Comparison of ENCODE assay signal across 19 cellular contexts in the genomic region with DNA sequence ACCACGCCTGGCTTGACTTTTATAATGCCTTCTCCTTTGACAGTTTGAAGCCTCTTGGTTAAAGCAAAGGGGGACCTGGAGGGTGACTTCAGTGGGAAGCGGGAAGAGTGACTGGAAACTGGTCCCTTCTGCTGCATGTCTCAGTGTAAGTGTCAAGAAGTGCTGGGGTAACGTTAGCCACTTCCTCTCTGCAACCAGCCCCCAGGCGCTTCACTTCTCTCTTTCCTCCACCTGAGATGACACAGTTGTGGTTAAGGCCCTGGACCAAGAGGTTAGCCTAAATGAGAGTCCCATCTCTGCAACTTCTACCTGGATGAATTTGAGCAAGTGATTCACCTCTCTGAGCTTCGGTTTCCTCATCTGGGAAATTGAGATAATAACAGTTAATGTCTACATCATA. TPM values are rescaled to one million over a fixed set of nuclear protein-coding genes. Genes with fewer than 3 reads are reported as not detected.
DNase-seq lines count a peak whose midpoint lies in the region; ATAC-seq and TF ChIP-seq lines count a peak whose summit lies in the region.
"Had no signal": no experiment of that assay in that cellular context is flagged by ENCODE, and none has a peak within 500 bp of the region (broad histone marks: within the 10 kb centered on the region; RNA-seq: fewer than 3 reads in every experiment).

No MANE protein-coding gene starts in this region.

- TF ChIP-seq CTCF in GM20000 (IDR thresholded peaks at IDR 0.05; ENCODE audit: extremely low read depth, missing control alignments) (no peak), OCI-LY7 (conservative IDR thresholded peaks at IDR 0.05; ENCODE audit: low read length) (no peak)

- no peak overlapping the region for H3K27ac ChIP-seq in OCI-LY7 (ENCODE audit: low read depth, low read length, poor library complexity, severe bottlenecking)
- H3K27ac ChIP-seq: adrenal gland, breast epithelium, coronary artery, WERI-Rb-1 had no signal

- intact Hi-C loops in OCI-LY7 (cut with micrococcal nuclease; ENCODE audit: unreplicated experiment), result no loop called here

- H3K27me3 Mint-ChIP-seq in stimulated activated naive CD8-positive, alpha-beta T cell treated with anti-CD3 and anti-CD28 coated beads, Interleukin-15, amount 100 ng/mL, for 72 hours, result peaks cover 16% of the 10 kb centered on the region

- no peak overlapping the region for H3K4me2 ChIP-seq in OCI-LY7 (ENCODE audit: low read length)

- H3K9me3 ChIP-seq in OCI-LY7 (ENCODE audit: low read length), result no peaks in the 10 kb centered on the region
- H3K9me3 ChIP-seq: adrenal gland, breast epithelium, Caco-2 had no signal

- no peaks in the 10 kb centered on the region for H3K9me3 Mint-ChIP-seq in stimulated activated naive CD8-positive, alpha-beta T cell treated with anti-CD3 and anti-CD28 coated beads, Interleukin-15, amount 100 ng/mL, for 72 hours
- H3K9me3 Mint-ChIP-seq: activated T-helper 1 cell treated with anti-CD3 and anti-CD28 coated beads, Interleukin-12 subunit alpha, Interleukin-12 subunit beta, Interleukin-2, Interleukin-4 antibody, amounts not matched to agents 30 ng/mL and 10 ng/mL and 1 ng/mL, durations not matched to agents 14 hours and 24 hours and 36 hours; stimulated activated naive CD8-positive, alpha-beta T cell treated with anti-CD3 and anti-CD28 coated beads, Interleukin-15, Interleukin-2, amounts not matched to agents 100 ng/mL and 50 ng/mL, for 24 hours; type B pancreatic cell had no signal

- no peaks in the 10 kb centered on the region for H3K79me2 ChIP-seq in OCI-LY7 (ENCODE audit: insufficient read depth, low read depth, low read length)

- H3K9me2 ChIP-seq in OCI-LY7 (ENCODE audit: insufficient read depth, low read length), result no peaks in the 10 kb centered on the region

- H4K20me1 ChIP-seq in OCI-LY7 (ENCODE audit: insufficient read depth, low read length), result no peaks in the 10 kb centered on the region

- no TSS peak for BruUV-seq in OCI-LY7 (replicated peaks; lab: Mats Ljungman, UMichigan)

- POLR2A ChIA-PET in OCI-LY7 (lab: Charles Lee), result no interaction called here

- H3K36me3 ChIP-seq in OCI-LY7 (ENCODE audit: insufficient read depth, low read length), result no peaks in the 10 kb centered on the region
- H3K36me3 ChIP-seq: adrenal gland, breast epithelium, WERI-Rb-1 had no signal

- CTCF ChIA-PET in OCI-LY7 (lab: Charles Lee; ENCODE audit: unreplicated experiment), result interaction anchor here (0.5 kb wide), 1 partner anchor 51 kb away, joined by 3 read pairs; a partner anchor contains a TSS

- peak; percentile 62 for ATAC-seq in stimulated activated naive CD8-positive, alpha-beta T cell treated with anti-CD3 and anti-CD28 coated beads, Interleukin-15, amount 100 ng/mL, for 72 hours
- ATAC-seq in stimulated activated naive CD8-positive, alpha-beta T cell treated with anti-CD3 and anti-CD28 coated beads, Interleukin-15, Interleukin-2, amounts not matched to agents 100 U/mL and 50 U/mL, for 24 hours, result no peak
- ATAC-seq in HG03108 (IDR thresholded peaks at IDR 0.05; ENCODE audit: unreplicated experiment), result no peak
- no peak for ATAC-seq in HG02840 (IDR thresholded peaks at IDR 0.05; ENCODE audit: low FRiP score, unreplicated experiment)

- peak overlapping the region in 1 of 2 donors; percentile 29 for H3K4me3 Mint-ChIP-seq in stimulated activated naive CD8-positive, alpha-beta T cell treated with anti-CD3 and anti-CD28 coated beads, Interleukin-15, amount 100 ng/mL, for 72 hours
- H3K4me3 Mint-ChIP-seq: activated T-helper 1 cell treated with anti-CD3 and anti-CD28 coated beads, Interleukin-12 subunit alpha, Interleukin-12 subunit beta, Interleukin-2, Interleukin-4 antibody, amounts not matched to agents 30 ng/mL and 10 ng/mL and 1 ng/mL, durations not matched to agents 14 hours and 24 hours and 36 hours; stimulated activated naive CD8-positive, alpha-beta T cell treated with anti-CD3 and anti-CD28 coated beads, Interleukin-15, Interleukin-2, amounts not matched to agents 100 ng/mL and 50 ng/mL, for 24 hours; type B pancreatic cell had no signal

- H3K4me1 ChIP-seq in OCI-LY7 (ENCODE audit: insufficient read depth, low read length, poor library complexity, severe bottlenecking), result peaks cover 4% of the 10 kb centered on the region
- H3K4me1 ChIP-seq: adrenal gland, breast epithelium, Caco-2 had no signal

- H3K4me3 ChIP-seq in OCI-LY7 (ENCODE audit: low read depth, low read length, poor library complexity, severe bottlenecking), result no peak overlapping the region
- H3K4me3 ChIP-seq: adrenal gland, breast epithelium, coronary artery had no signal

- no peak overlapping the region for H2AFZ ChIP-seq in OCI-LY7 (ENCODE audit: low read length)

- no peak overlapping the region for H3K27ac Mint-ChIP-seq in stimulated activated naive CD8-positive, alpha-beta T cell treated with anti-CD3 and anti-CD28 coated beads, Interleukin-15, amount 100 ng/mL, for 72 hours
- H3K27ac Mint-ChIP-seq: activated T-helper 1 cell treated with anti-CD3 and anti-CD28 coated beads, Interleukin-12 subunit alpha, Interleukin-12 subunit beta, Interleukin-2, Interleukin-4 antibody, amounts not matched to agents 30 ng/mL and 10 ng/mL and 1 ng/mL, durations not matched to agents 14 hours and 24 hours and 36 hours; stimulated activated naive CD8-positive, alpha-beta T cell treated with anti-CD3 and anti-CD28 coated beads, Interleukin-15, Interleukin-2, amounts not matched to agents 100 ng/mL and 50 ng/mL, for 24 hours; type B pancreatic cell had no signal

- peak in 1 of 2 donors; percentile 14 for DNase-seq in stimulated activated naive CD8-positive, alpha-beta T cell treated with anti-CD3 and anti-CD28 coated beads, Interleukin-15, amount 100 ng/mL, for 72 hours
- no peak for DNase-seq in stimulated activated naive CD8-positive, alpha-beta T cell treated with anti-CD3 and anti-CD28 coated beads, Interleukin-15, Interleukin-2, amounts not matched to agents 100 U/mL and 50 U/mL, for 24 hours
- DNase-seq in GM20000 (ENCODE audit: low spot score) (peak; percentile 50), OCI-LY7 (ENCODE audit: low spot score) (peak; percentile 31), NCI-H1105 (lab: John Stamatoyannopoulos, UW) (no peak), NCI-H187 (lab: John Stamatoyannopoulos, UW) (no peak)
- DNase-seq: adrenal gland, Caco-2, NCI-H1694, WERI-Rb-1 had no signal

- peaks cover 10% of the 10 kb centered on the region for H3K4me1 Mint-ChIP-seq in stimulated activated naive CD8-positive, alpha-beta T cell treated with anti-CD3 and anti-CD28 coated beads, Interleukin-15, amount 100 ng/mL, for 72 hours

RNA-seq across cellular contexts. Expression of a gene that starts 16.3 kb away (rescaled TPM):
- total RNA-seq in OCI-LY7 (2014; rRNA removed; shearing (Covaris generic)), result not detected in 2 replicates
- total RNA-seq in OCI-LY7 (2022), result not detected in 2 replicates
- total RNA-seq: activated T-helper 1 cell treated with anti-CD3 and anti-CD28 coated beads, Interleukin-12 subunit alpha, Interleukin-12 subunit beta, Interleukin-2, Interleukin-4 antibody, amounts not matched to agents 30 ng/mL and 10 ng/mL and 1 ng/mL, durations not matched to agents 14 hours and 24 hours and 36 hours; adrenal gland; breast epithelium; Caco-2; posterior vena cava; T-helper 1 cell treated with Interleukin-12 subunit alpha and Interleukin-12 subunit beta and Interleukin-4 antibody, amounts not matched to agents 30 ng/mL and 1 ng/mL, for 36 hours had no signal

RNA-seq across cellular contexts. Expression of a gene that starts 39.0 kb away (rescaled TPM):
- 2.0 and 3.0 TPM in 2 replicates for total RNA-seq in OCI-LY7 (2014; rRNA removed; shearing (Covaris generic))
- total RNA-seq in OCI-LY7 (2022), result 7.4 and 9.2 TPM in 2 replicates

RNA-seq across cellular contexts. Expression of a gene that starts 51.2 kb away (rescaled TPM):
- 305 and 336 TPM in 2 replicates for total RNA-seq in OCI-LY7 (2014; rRNA removed; shearing (Covaris generic))
- 365 and 376 TPM in 2 replicates for total RNA-seq in OCI-LY7 (2022)

RNA-seq across cellular contexts. Expression of a gene that starts 57.2 kb away (rescaled TPM):
- not detected in 2 replicates for total RNA-seq in OCI-LY7 (2014; rRNA removed; shearing (Covaris generic))
- total RNA-seq in OCI-LY7 (2022), result not detected in 2 replicates
- total RNA-seq: adrenal gland, breast epithelium, Caco-2, posterior vena cava had no signal

Comparison
In these comparisons a context has a peak if more than half of its experiments do, and no peak if none do; other contexts are left out.
1. DNase-seq: peak in GM20000 (single experiment) and OCI-LY7 (single experiment); none in stimulated activated naive CD8-positive, alpha-beta T cell treated with anti-CD3 and anti-CD28 coated beads, Interleukin-15, Interleukin-2, amounts not matched to agents 100 U/mL and 50 U/mL, for 24 hours (single experiment), NCI-H1105 (single experiment) and NCI-H187 (0 of 2).